Comparison of ENCODE assay signal across 8 cellular contexts in the genomic region with DNA sequence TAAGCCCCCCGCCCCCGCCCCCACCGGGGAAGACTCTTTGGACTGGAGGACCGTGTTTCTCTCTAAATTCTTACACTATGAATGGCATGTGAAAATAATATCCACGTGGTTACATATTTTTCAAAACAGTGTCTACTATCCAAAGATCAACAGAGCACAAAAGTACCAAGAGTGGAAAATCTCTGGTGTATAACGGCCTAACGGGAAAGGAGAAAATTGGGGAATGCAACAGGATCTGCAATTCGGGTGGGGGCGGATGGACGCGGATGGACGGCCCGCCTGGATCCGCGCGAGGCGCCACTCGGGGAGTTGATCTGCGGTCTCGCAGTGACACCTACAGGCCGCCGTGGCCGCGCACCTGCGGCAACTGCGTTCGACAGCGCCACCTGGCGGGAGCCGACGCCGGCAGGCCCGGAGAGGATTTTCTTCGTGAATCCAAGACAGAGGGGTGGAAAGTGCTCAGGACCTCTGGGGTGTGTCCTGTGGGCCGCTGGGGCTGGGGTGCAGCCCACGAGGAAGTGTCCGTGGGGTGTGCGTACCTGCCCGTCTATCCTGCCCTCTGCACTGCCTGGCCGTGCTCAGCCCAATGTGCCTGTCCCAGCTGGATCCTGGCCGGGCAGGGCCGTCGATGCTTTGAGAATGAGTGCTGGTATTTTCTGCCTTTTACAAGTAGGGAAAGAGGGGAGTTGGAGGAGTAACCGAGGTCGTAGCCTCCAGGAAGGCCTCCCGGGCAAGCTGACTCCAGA. TPM values are rescaled to one million over a fixed set of nuclear protein-coding genes. Genes with fewer than 3 reads are reported as not detected.
DNase-seq lines count a peak whose midpoint lies in the region; ATAC-seq and TF ChIP-seq lines count a peak whose summit lies in the region.

No MANE protein-coding gene starts in this region.

- no peak overlapping the region for H3K18ac ChIP-seq in mesenchymal stem cell (ENCODE audit: low read depth in 1 of 2, low read length in 2 of 2)

- CTCF ChIA-PET in activated CD8-positive, alpha-beta T cell treated with anti-CD3 and anti-CD28 coated beads for 36 hours (lab: Charles Lee): interaction anchor here (0.6 to 2.5 kb wide), 23 partner anchors 9 to 711 kb away, joined by 3 to 16 read pairs (median 3); no protein-coding TSS in a partner anchor

- no peaks in the 10 kb centered on the region for H3K36me3 ChIP-seq in mesenchymal stem cell (ENCODE audit: control insufficient read depth in 1 of 2, insufficient read depth in 2 of 2, low read depth in 1 of 2, low read length in 2 of 2)

- no peaks in the 10 kb centered on the region for H3K9me3 ChIP-seq in mesenchymal stem cell (ENCODE audit: control insufficient read depth, low read length)

- peaks cover 25 to 58% of the 10 kb centered on the region in 2 experiments for H3K27me3 ChIP-seq in mesenchymal stem cell (ENCODE audit: control insufficient read depth in 1 of 2, insufficient read depth in 1 of 2, low read length in 2 of 2)

- H3K27ac Mint-ChIP-seq in activated CD8-positive, alpha-beta T cell treated with anti-CD3 and anti-CD28 coated beads for 36 hours: peak overlapping the region; percentile 59

- peak; percentile 51 to 59 for DNase-seq in NCI-H2081 (lab: John Stamatoyannopoulos, UW)
- DNase-seq in NCI-H2081 treated with DMSO at 0.1 percent for 48 hours (lab: John Stamatoyannopoulos, UW): no peak
- peak; percentile 75 for DNase-seq in NCI-H69 (lab: John Stamatoyannopoulos, UW)
- DNase-seq in activated CD8-positive, alpha-beta T cell treated with anti-CD3 and anti-CD28 coated beads for 36 hours: peak; percentile 90
- peak; percentile 94 for DNase-seq in ecto neural progenitor cell (ENCODE audit: low spot score)
- peak; percentile 65 for DNase-seq in mesenchymal stem cell
- peak; percentile 64 to 67 for DNase-seq in stimulated activated CD8-positive, alpha-beta memory T cell treated with anti-CD3 and anti-CD28 coated beads, Interleukin-15, amount 100 ng/mL, for 4 hours (ENCODE audit: low read depth in 2 of 2)

- H2AFZ ChIP-seq in mesenchymal stem cell (ENCODE audit: low read depth, low read length): no peak overlapping the region

- no peak overlapping the region for H3K4me3 Mint-ChIP-seq in activated CD8-positive, alpha-beta T cell treated with anti-CD3 and anti-CD28 coated beads for 36 hours

- POLR2A ChIA-PET in activated CD8-positive, alpha-beta T cell treated with anti-CD3 and anti-CD28 coated beads for 36 hours (lab: Charles Lee): interaction anchor here (0.6 kb wide), 1 partner anchor 117 kb away, joined by 3 read pairs; no protein-coding TSS in a partner anchor

- intact Hi-C loops in activated CD8-positive, alpha-beta T cell treated with anti-CD3 and anti-CD28 coated beads for 36 hours (cut with micrococcal nuclease): no loop called here

- H4K91ac ChIP-seq in mesenchymal stem cell (ENCODE audit: low read length): no peak overlapping the region

- H2AK5ac ChIP-seq in mesenchymal stem cell (ENCODE audit: low read length, severe bottlenecking): no peak overlapping the region

- no peaks in the 10 kb centered on the region for H3K79me1 ChIP-seq in mesenchymal stem cell (replicated peaks; ENCODE audit: low read length, poor library complexity, severe bottlenecking)

- H4K8ac ChIP-seq in mesenchymal stem cell (ENCODE audit: low read length): no peak overlapping the region

- H2BK15ac ChIP-seq in mesenchymal stem cell (ENCODE audit: low read depth, poor library complexity, severe bottlenecking): no peak overlapping the region

- peaks cover 2% of the 10 kb centered on the region for H3K4me1 ChIP-seq in mesenchymal stem cell (ENCODE audit: control insufficient read depth, insufficient read depth, low read depth, low read length)

- H3K4me1 Mint-ChIP-seq in activated CD8-positive, alpha-beta T cell treated with anti-CD3 and anti-CD28 coated beads for 36 hours (ENCODE audit: low read depth): no peaks in the 10 kb centered on the region

- H2BK120ac ChIP-seq in mesenchymal stem cell (ENCODE audit: low read depth, low read length): no peak overlapping the region

- no peak overlapping the region for H3K4me2 ChIP-seq in mesenchymal stem cell (ENCODE audit: low read length, poor library complexity, severe bottlenecking)

- H3K14ac ChIP-seq in mesenchymal stem cell (ENCODE audit: low read length in 2 of 2): no peak overlapping the region

- H3K23ac ChIP-seq in mesenchymal stem cell (ENCODE audit: low read length in 2 of 2): no peak overlapping the region

- H3K9ac ChIP-seq in mesenchymal stem cell (ENCODE audit: low read length): peak overlapping the region; percentile 60

- whole genome bisulfite sequencing in mesenchymal stem cell: 9% methylated on average over 41 of the region's 46 CpGs

- peak; percentile 81 for ATAC-seq in HG03108 (IDR thresholded peaks at IDR 0.05; ENCODE audit: unreplicated experiment)
- peak; percentile 92 for ATAC-seq in activated CD8-positive, alpha-beta T cell treated with anti-CD3 and anti-CD28 coated beads for 36 hours

- no peaks in the 10 kb centered on the region for H3K36me3 Mint-ChIP-seq in activated CD8-positive, alpha-beta T cell treated with anti-CD3 and anti-CD28 coated beads for 36 hours (ENCODE audit: low read depth)

- H3K27ac ChIP-seq in mesenchymal stem cell (ENCODE audit: low read length, poor library complexity, severe bottlenecking): no peak overlapping the region

- H3K9me3 Mint-ChIP-seq in activated CD8-positive, alpha-beta T cell treated with anti-CD3 and anti-CD28 coated beads for 36 hours: no peaks in the 10 kb centered on the region

- no peak overlapping the region for H3K4ac ChIP-seq in mesenchymal stem cell (ENCODE audit: low read depth in 1 of 2, low read length in 2 of 2)

- TF ChIP-seq CTCF in activated CD8-positive, alpha-beta T cell treated with anti-CD3 and anti-CD28 coated beads for 36 hours (IDR thresholded peaks at IDR 0.05): peak; percentile 100

- H2BK5ac ChIP-seq in mesenchymal stem cell (ENCODE audit: low read depth, low read length, poor library complexity, severe bottlenecking): no peak overlapping the region

- no peak overlapping the region for H3K4me3 ChIP-seq in mesenchymal stem cell (ENCODE audit: insufficient read depth in 1 of 2, low read depth in 1 of 2, low read length in 2 of 2)

- H3K27me3 Mint-ChIP-seq in activated CD8-positive, alpha-beta T cell treated with anti-CD3 and anti-CD28 coated beads for 36 hours: peaks cover 2% of the 10 kb centered on the region

- no peak overlapping the region for H2BK12ac ChIP-seq in mesenchymal stem cell (ENCODE audit: low read length in 2 of 2)

RNA-seq across cellular contexts. Expression of gene ANKRD60, which starts 18.6 kb away (rescaled TPM):
- not detected for total RNA-seq in activated CD8-positive, alpha-beta T cell treated with anti-CD3 and anti-CD28 coated beads for 36 hours
- polyA plus RNA-seq in mesenchymal stem cell (2013, experiment 1 of 2): not detected
- not detected for polyA plus RNA-seq in mesenchymal stem cell (2013, experiment 2 of 2)
